8 cellular contexts compared by ENCODE assay signal in genomic region chr14:54772451-54772881, GRCh38.
A peak's percentile ranks its signal among the peaks of the same experiment; 100 is the strongest.
DNase-seq lines count a peak whose midpoint lies in the region; ATAC-seq and TF ChIP-seq lines count a peak whose summit lies in the region.

No MANE protein-coding gene starts in this region.

- H3K4me1 ChIP-seq in mammary epithelial cell (ENCODE audit: insufficient read depth, low read length), result peaks cover 43% of the 10 kb centered on the region

- no peak overlapping the region for H3K4me3 ChIP-seq in mammary epithelial cell (replicated peaks in 1 of 3; ENCODE audit: insufficient read depth in 1 of 3, low read depth in 2 of 3, low read length in 3 of 3)

- intact Hi-C loops in mammary epithelial cell (cut with micrococcal nuclease), result loop anchor here (2.0 to 5.0 kb wide), 2 partner anchors 50 to 120 kb away; no protein-coding TSS in a partner anchor

- no peak overlapping the region for H2AFZ ChIP-seq in mammary epithelial cell (ENCODE audit: low read depth, low read length)

- dilution Hi-C loops in mammary epithelial cell (cut with HindIII; ENCODE audit: low sequenced_read_pairs), result no loop called here

- H3K79me2 ChIP-seq in mammary epithelial cell (ENCODE audit: insufficient read depth, low read length), result no peaks in the 10 kb centered on the region

- no peak overlapping the region for H3K4me2 ChIP-seq in mammary epithelial cell (ENCODE audit: insufficient read depth, low read depth, low read length)

- POLR2A ChIA-PET in GM10248 (lab: Yijun Ruan, JAX), result no interaction called here

- peak overlapping the region; percentile 68 for H3K9ac ChIP-seq in mammary epithelial cell (ENCODE audit: insufficient read depth, low read length)

- no peaks in the 10 kb centered on the region for H4K20me1 ChIP-seq in mammary epithelial cell (ENCODE audit: insufficient read depth, low read length)

- H3K36me3 ChIP-seq in mammary epithelial cell (ENCODE audit: insufficient read depth, low read length), result no peaks in the 10 kb centered on the region

- CTCF ChIA-PET in mammary epithelial cell (lab: Charles Lee; ENCODE audit: low non-redundant PET) (interaction anchor here (0.6 to 2.0 kb wide), 6 partner anchors 49 to 440 kb away, joined by 3 to 22 read pairs (median 4); no protein-coding TSS in a partner anchor), GM10248 (lab: Yijun Ruan, JAX) (interaction anchor here (0.7 to 6.4 kb wide), 35 partner anchors 8 to 284 kb away, joined by 3 to 149 read pairs (median 9); partner anchors contain the start of genes GMFB and SAMD4A)

- no peak for ATAC-seq in GM19467 (IDR thresholded peaks at IDR 0.05; ENCODE audit: unreplicated experiment)

- in situ Hi-C loops in ACHN (cut with HindIII; ENCODE audit: low pct_ligation_motif_present, low pct_unique_long_range_greater_than_20kb, low sequenced_read_pairs), result no loop called here
- in situ Hi-C loops in mammary epithelial cell (cut with MboI; ENCODE audit: low sequenced_read_pairs in 2 of 2), result no loop called here

- no peaks in the 10 kb centered on the region for H3K27me3 ChIP-seq in mammary epithelial cell (ENCODE audit: insufficient read depth, low read length)

- WGBS in mammary epithelial cell (ENCODE audit: low coverage, missing lambda C conversion rate), result 97% methylated on average over 7 of the region's 7 CpGs

- TF ChIP-seq CTCF in mammary epithelial cell (conservative IDR thresholded peaks at IDR 0.05 in 1 of 2, IDR thresholded peaks at IDR 0.05 in 1 of 2; ENCODE audit: extremely low read depth in 1 of 2, insufficient read depth in 1 of 2, low read depth in 1 of 2, low read length in 2 of 2) (no peak), GM10248 (IDR thresholded peaks at IDR 0.05; ENCODE audit: control extremely low read depth, extremely low read depth, low read depth, missing control alignments) (no peak)

- peak; percentile 24 for DNase-seq in ACHN
- DNase-seq in HS-5 (ENCODE audit: low read depth), result peak; percentile 51
- DNase-seq in mammary epithelial cell, result no peak
- DNase-seq in myocyte (ENCODE audit: low read depth), result peak; percentile 27
- no peak for DNase-seq in UCSD-AML1 (lab: John Stamatoyannopoulos, UW; ENCODE audit: unreplicated experiment)
- DNase-seq in GM10248 (ENCODE audit: extremely low spot score), result no peak
- DNase-seq in NOMO-1 treated with dmso at 0.1 percent for 144 hours (lab: John Stamatoyannopoulos, UW; ENCODE audit: unreplicated experiment), result no peak

- H3K9me3 ChIP-seq in mammary epithelial cell (replicated peaks; ENCODE audit: insufficient read depth, low read length), result no peaks in the 10 kb centered on the region

- BruUV-seq in mammary epithelial cell (replicated peaks; lab: Mats Ljungman, UMichigan), result no TSS peak

- H3K27ac ChIP-seq in mammary epithelial cell (ENCODE audit: insufficient read depth, low read depth, low read length), result peak overlapping the region; percentile 93

Comparison
In these comparisons a context has a peak if more than half of its experiments do, and no peak if none do; other contexts are left out.
1. DNase-seq: peak in ACHN (single experiment), HS-5 (single experiment) and myocyte (single experiment); none in mammary epithelial cell (single experiment), UCSD-AML1 (single experiment), GM10248 (single experiment) and NOMO-1 treated with dmso at 0.1 percent for 144 hours (single experiment).